ENCODE assay signal across 19 cellular contexts in genomic region chr12:127398026-127398715, GRCh38.
"Had no signal": no experiment of that assay in that cellular context is flagged by ENCODE, and none has a peak within 500 bp of the region (broad histone marks: within the 10 kb centered on the region; RNA-seq: fewer than 3 reads in every experiment).

No MANE protein-coding gene starts in this region.

- H3K36me3 ChIP-seq: brain microvascular endothelial cell, spleen, thoracic aorta, upper lobe of left lung had no signal

- H3K4me1 ChIP-seq: spleen, upper lobe of left lung had no signal

- H3K27ac ChIP-seq: brain microvascular endothelial cell, hepatocyte, spleen, thoracic aorta, upper lobe of left lung had no signal

- H3K27me3 ChIP-seq: brain microvascular endothelial cell, hepatocyte, upper lobe of left lung had no signal

- FAIRE-seq: islet of Langerhans had no signal

- DNase-seq: activated CD4-positive, alpha-beta T cell treated with anti-CD3 and anti-CD28 coated beads, Interleukin-2, amount 10 ng/mL, durations not matched to agents 24 days and 14 days; activated CD8-positive, alpha-beta T cell treated with anti-CD3 and anti-CD28 coated beads for 36 hours; activated naive CD4-positive, alpha-beta T cell treated with anti-CD3 and anti-CD28 coated beads for 36 hours; activated T-cell treated with anti-CD3 and anti-CD28 coated beads, Interleukin-2, amount 50 U/mL, for 1 hour; brain microvascular endothelial cell; effector CD8-positive, alpha-beta T cell; left colon; midbrain; nephron progenitor cell; nucleus accumbens; posterior cingulate gyrus; retina; spleen; stimulated activated CD4-positive, alpha-beta T cell treated with anti-CD3 and anti-CD28 coated beads, Interleukin-4, amount 100 ng/mL, for 4 hours; upper lobe of left lung had no signal

- H3K4me2 ChIP-seq: hepatocyte had no signal

- H3K9me3 ChIP-seq: spleen, thoracic aorta, upper lobe of left lung had no signal

- H2AFZ ChIP-seq: hepatocyte had no signal

- H3K79me2 ChIP-seq: hepatocyte had no signal

- H3K4me3 ChIP-seq: hepatocyte, lung, spleen, thoracic aorta, upper lobe of left lung had no signal
